ENCODE assay signal across 8 cellular contexts in the genomic region with DNA sequence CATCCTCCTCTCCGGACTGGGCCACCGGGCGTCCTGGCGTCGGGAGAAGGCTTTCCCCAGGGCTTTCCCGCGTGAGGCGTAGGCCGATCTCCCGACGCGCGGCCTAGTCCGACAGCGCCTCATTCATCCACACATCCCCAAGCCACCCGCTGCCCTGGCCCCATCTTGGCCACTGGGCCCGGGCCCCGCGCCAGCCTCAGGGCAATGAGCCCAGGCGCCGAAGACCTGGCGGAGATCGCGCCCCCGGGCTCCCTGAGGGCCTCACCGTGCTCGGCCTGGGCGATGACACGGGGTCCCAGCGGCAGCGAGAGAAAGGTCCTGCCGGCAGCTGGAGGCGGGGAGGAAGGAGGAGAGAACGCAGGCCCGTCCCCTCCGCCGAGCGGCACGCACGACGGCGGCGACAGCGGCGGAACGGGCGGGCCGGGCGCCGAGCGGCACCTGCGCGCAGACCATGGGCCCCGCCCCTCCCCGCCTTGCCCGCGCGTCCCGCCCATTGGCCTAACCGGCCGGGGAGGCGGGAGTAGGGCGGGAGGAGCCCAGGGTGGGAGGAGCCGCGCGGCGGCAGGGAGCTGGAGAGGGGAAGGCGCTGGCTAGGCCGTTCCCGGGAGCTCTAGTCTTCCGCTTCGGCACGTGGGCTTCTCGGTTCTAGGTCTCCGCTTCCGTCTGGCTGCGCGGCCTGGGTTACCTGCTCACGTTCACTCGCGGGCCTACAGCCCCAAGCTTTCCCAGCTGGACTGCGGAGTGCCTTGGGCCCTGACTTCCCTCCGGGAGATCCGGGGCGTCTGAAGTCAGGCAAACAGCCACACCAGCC. TPM values are rescaled to one million over a fixed set of nuclear protein-coding genes. Genes with fewer than 3 reads are reported as not detected.
DNase-seq lines count a peak whose midpoint lies in the region; ATAC-seq and TF ChIP-seq lines count a peak whose summit lies in the region.

A gene (minus strand): TSS at position 346 of the 811 bp plus-strand sequence. CDS start 1,717 bp downstream, outside the sequence.

- H3K27ac Mint-ChIP-seq in immature natural killer cell: peak within 1 kb of the TSS; percentile 53 to 91 (median 76)

- peak within 1 kb of the TSS; percentile 78 to 90 (median 87) for H3K4me3 Mint-ChIP-seq in immature natural killer cell

- H3K36me3 Mint-ChIP-seq in immature natural killer cell: peaks cover 0 to 7% (median 6%) of the 10 kb centered on the region in 3 donors

- H3K27me3 Mint-ChIP-seq in immature natural killer cell (ENCODE audit: low read depth in 3 of 3): no peaks in the 10 kb centered on the region

- DNase-seq in AG09319 (ENCODE audit: extremely low read depth, low read depth) (peak; percentile 81), NCI-H345 treated with DMSO at 0.1 percent for 48 hours (lab: John Stamatoyannopoulos, UW; ENCODE audit: unreplicated experiment) (peak; percentile 92), caudate nucleus (lab: John Stamatoyannopoulos, UW) (peak in 60 of 61 donors; percentile 31 to 96 (median 89)), immature natural killer cell (peak; percentile 95), smooth muscle cell of the brain vasculature (ENCODE audit: low read depth, low spot score) (peak; percentile 82)
- peak; percentile 90 to 95 (median 94) for DNase-seq in activated CD4-positive, CD25-positive, alpha-beta regulatory T cell (lab: John Stamatoyannopoulos, UW)

- peaks cover 20 to 41% of the 10 kb centered on the region in 2 donors for H3K4me1 Mint-ChIP-seq in immature natural killer cell

- no peak for TF ChIP-seq CTCF in AG09319 (IDR thresholded peaks at IDR 0.05; ENCODE audit: low read depth, low read length)

- peaks cover 0 to 1% (median 0%) of the 10 kb centered on the region in 6 donors for H3K9me3 Mint-ChIP-seq in immature natural killer cell

- ATAC-seq in GM19035 (IDR thresholded peaks at IDR 0.05; ENCODE audit: unreplicated experiment) (peak; percentile 95), HG03342 (IDR thresholded peaks at IDR 0.05; ENCODE audit: unreplicated experiment) (peak; percentile 96)

- no peak within 1 kb of the TSS for H3K27ac ChIP-seq in caudate nucleus (ENCODE audit: low read depth, low read length)

RNA-seq across cellular contexts. Expression of the gene that starts here (rescaled TPM):
- 10 to 100 TPM; 80.6 to 95.7 (median 84.3) TPM for polyA plus RNA-seq in immature natural killer cell
